ENCODE assay signal across 2 cellular contexts in genomic region chr17:43734376-43734775, GRCh38.
TF ChIP-seq lines count a peak whose summit lies in the region.

No MANE protein-coding gene starts in this region.

TF ChIP-seq in H1, 55 proteins besides CTCF, POLR2A, EP300 and RAD21:
- TF ChIP-seq CHD1 (IDR thresholded peaks at IDR 0.05; ENCODE audit: low read depth, low read length) (no peak), MAFK (IDR thresholded peaks at IDR 0.05; ENCODE audit: low read depth, low read length) (no peak), PHF8 (conservative IDR thresholded peaks at IDR 0.05; ENCODE audit: low read depth, low read length) (no peak), SIRT6 (IDR thresholded peaks at IDR 0.05; ENCODE audit: low read length) (no peak), BACH1 (IDR thresholded peaks at IDR 0.05; ENCODE audit: low read length) (no peak), KDM1A (IDR thresholded peaks at IDR 0.05; ENCODE audit: borderline replicate concordance, low read length) (no peak), NRF1 (IDR thresholded peaks at IDR 0.05; ENCODE audit: low read depth, low read length) (no peak), YY1 (IDR thresholded peaks at IDR 0.05; ENCODE audit: low read depth, low read length) (no peak), JUND (IDR thresholded peaks at IDR 0.05; ENCODE audit: low read length) (no peak), MAX (IDR thresholded peaks at IDR 0.05) (no peak), CEBPB (IDR thresholded peaks at IDR 0.05; ENCODE audit: low read depth, low read length) (no peak), CHD2 (IDR thresholded peaks at IDR 0.05; ENCODE audit: low read length) (no peak), BRCA1 (IDR thresholded peaks at IDR 0.05; ENCODE audit: low read depth, low read length) (no peak)

TF ChIP-seq in GM23338, 12 proteins besides CTCF, POLR2A, EP300 and RAD21:
- TF ChIP-seq ZNF114 (CRISPR knock-in tag; IDR thresholded peaks at IDR 0.05) (no peak), NANOG (IDR thresholded peaks at IDR 0.05; ENCODE audit: borderline replicate concordance) (no peak), REST (IDR thresholded peaks at IDR 0.05; ENCODE audit: unreplicated experiment) (no peak), ETS1 (IDR thresholded peaks at IDR 0.05) (no peak), ZNF462 (CRISPR knock-in tag; IDR thresholded peaks at IDR 0.05) (no peak), JUNB (IDR thresholded peaks at IDR 0.05; ENCODE audit: unreplicated experiment) (no peak), POLR2AphosphoS5 (IDR thresholded peaks at IDR 0.05; ENCODE audit: low read depth) (no peak), EZH2 (IDR thresholded peaks at IDR 0.05; ENCODE audit: low read depth, unreplicated experiment) (no peak), CREB1 (CRISPR knock-in tag; IDR thresholded peaks at IDR 0.05; ENCODE audit: low read depth) (no peak), ZNF331 (CRISPR knock-in tag; IDR thresholded peaks at IDR 0.05; ENCODE audit: low read depth) (no peak), EZH2phosphoT487 (IDR thresholded peaks at IDR 0.05; ENCODE audit: unreplicated experiment) (no peak), STAT1 (IDR thresholded peaks at IDR 0.05; ENCODE audit: unreplicated experiment) (no peak)
